ENCODE assay signal across 10 cellular contexts in the genomic region with DNA sequence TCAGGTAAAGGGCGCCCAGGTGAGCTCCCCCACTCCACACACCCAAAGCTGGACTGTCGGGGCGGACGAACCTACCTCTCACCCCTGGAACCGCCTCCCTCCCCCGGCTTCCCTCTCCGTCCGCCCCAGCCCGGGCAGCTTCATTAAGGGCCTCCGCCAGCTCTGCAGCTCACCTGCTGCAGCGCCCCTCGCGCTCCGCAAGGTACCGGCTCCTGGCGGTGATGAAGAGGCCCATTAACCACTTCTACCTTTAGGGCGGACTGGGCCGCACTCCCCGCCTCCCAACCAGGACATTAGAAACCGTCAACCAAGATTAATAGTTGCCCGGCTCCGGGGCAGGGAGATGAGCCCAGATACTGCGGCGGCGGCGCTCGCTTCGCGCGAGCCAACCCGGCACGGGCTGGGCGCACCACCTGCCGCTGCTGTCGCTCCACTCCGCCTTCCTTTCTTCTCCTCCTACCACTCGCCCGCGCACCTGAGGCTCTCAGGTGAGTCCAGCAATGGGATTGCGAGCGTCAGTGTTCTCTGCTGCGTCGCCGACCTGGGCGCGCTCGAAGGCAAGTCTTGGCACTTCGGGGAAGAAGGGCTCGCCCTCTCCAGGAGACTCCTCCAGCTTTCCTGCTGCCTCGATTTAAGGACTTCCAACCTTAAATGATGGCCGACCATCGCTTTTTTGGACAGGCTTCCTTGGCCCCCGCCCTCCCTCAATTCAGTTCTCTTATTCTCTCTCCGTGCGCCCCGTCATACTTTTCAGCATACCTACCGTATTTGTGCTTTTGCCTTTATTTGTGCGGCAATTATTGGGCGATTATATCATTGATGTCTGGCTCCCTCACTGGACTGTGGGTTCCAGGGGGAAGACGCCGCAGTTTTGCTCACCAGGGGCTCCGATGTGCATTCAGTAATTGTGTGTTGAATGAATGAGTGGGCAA. TPM values are rescaled to one million over a fixed set of nuclear protein-coding genes. Genes with fewer than 3 reads are reported as not detected.
A peak's percentile ranks its signal among the peaks of the same experiment; 100 is the strongest.
DNase-seq lines count a peak whose midpoint lies in the region; ATAC-seq and TF ChIP-seq lines count a peak whose summit lies in the region.
"Had no signal": no experiment of that assay in that cellular context is flagged by ENCODE, and none has a peak within 500 bp of the region (broad histone marks: within the 10 kb centered on the region; RNA-seq: fewer than 3 reads in every experiment).

No MANE protein-coding gene starts in this region.

- H2BK15ac ChIP-seq in mesendoderm (replicated peaks; ENCODE audit: low read depth) = no peak overlapping the region

- H3K36me3 ChIP-seq in breast epithelium (no peaks in the 10 kb centered on the region), mesendoderm (ENCODE audit: control insufficient read depth, insufficient read depth, low read length) (no peaks in the 10 kb centered on the region)

- no peak overlapping the region for H2BK5ac ChIP-seq in mesendoderm (ENCODE audit: low read length)

- WGBS in mesendoderm (ENCODE audit: extremely low coverage, insufficient coverage, low lambda C conversion rate) = no CpG with 5 or more reads among the region's 62 CpGs

- ATAC-seq in HG03432 (IDR thresholded peaks at IDR 0.05; ENCODE audit: unreplicated experiment) = no peak

- intact Hi-C loops in breast epithelium (cut with DNase I; ENCODE audit: low total_unique reads) = no loop called here

- H3K4me2 ChIP-seq in mesendoderm (ENCODE audit: low read length) = no peak overlapping the region

- H3K4me3 ChIP-seq in breast epithelium (peak overlapping the region in 2 of 3 donors; percentile 32 to 48), mesendoderm (ENCODE audit: low read length) (no peak overlapping the region)
- H3K4me3 ChIP-seq: skin epidermis had no signal

- no peak overlapping the region for H3K4ac ChIP-seq in mesendoderm (ENCODE audit: low read depth, low read length)

- H3K56ac ChIP-seq in mesendoderm (ENCODE audit: low read length) = no peak overlapping the region

- H2BK120ac ChIP-seq in mesendoderm (ENCODE audit: low read depth, low read length) = no peak overlapping the region

- no peaks in the 10 kb centered on the region for H3K79me1 ChIP-seq in mesendoderm (ENCODE audit: low read length)

- H3K9ac ChIP-seq in mesendoderm (ENCODE audit: low read length) = no peak overlapping the region

- H3K79me2 ChIP-seq in mesendoderm (ENCODE audit: control insufficient read depth, insufficient read depth, low read length) = no peaks in the 10 kb centered on the region

- H3K18ac ChIP-seq in mesendoderm (ENCODE audit: low read length) = no peak overlapping the region

- no peak overlapping the region for H4K5ac ChIP-seq in mesendoderm (ENCODE audit: low read length)

- no peak overlapping the region for H3K27ac ChIP-seq in breast epithelium
- no peak overlapping the region for H3K27ac ChIP-seq in mesendoderm (ENCODE audit: low read depth, low read length)
- H3K27ac ChIP-seq: skin epidermis had no signal

- H3K23ac ChIP-seq in mesendoderm (ENCODE audit: low read length) = no peak overlapping the region

- peak; percentile 86 for DNase-seq in DMS153 (lab: John Stamatoyannopoulos, UW)
- peak; percentile 49 for DNase-seq in NCI-H187 treated with DMSO at 0.1 percent for 48 hours (lab: John Stamatoyannopoulos, UW)
- no peak for DNase-seq in breast epithelium (ENCODE audit: low spot score in 2 of 2)
- DNase-seq in mesendoderm = peak; percentile 71
- no peak for DNase-seq in epidermal melanocyte (ENCODE audit: insufficient read length, low spot score)
- no peak for DNase-seq in NCI-H1694 (lab: John Stamatoyannopoulos, UW)
- no peak for DNase-seq in hypothalamus (lab: John Stamatoyannopoulos, UW)
- DNase-seq: NCI-H1694 treated with DMSO at 0.1 percent for 48 hours had no signal

- no peak overlapping the region for H2AK5ac ChIP-seq in mesendoderm (ENCODE audit: low read length)

- peaks cover 0 to 32% of the 10 kb centered on the region in 2 donors for H3K27me3 ChIP-seq in breast epithelium
- H3K27me3 ChIP-seq in mesendoderm (ENCODE audit: insufficient read depth, low read length, poor library complexity) = peaks cover 45% of the 10 kb centered on the region

- H4K8ac ChIP-seq in mesendoderm (ENCODE audit: low read depth, low read length) = no peak overlapping the region

- TF ChIP-seq POLR2A in breast epithelium (IDR thresholded peaks at IDR 0.05) = no peak

- TF ChIP-seq CTCF in breast epithelium (IDR thresholded peaks at IDR 0.05) = no peak

- H3K4me1 ChIP-seq in breast epithelium (peaks cover 0 to 15% of the 10 kb centered on the region in 2 donors), mesendoderm (ENCODE audit: control insufficient read depth, low read depth, low read length) (peaks cover 6% of the 10 kb centered on the region)

- H3K9me3 ChIP-seq in breast epithelium = no peaks in the 10 kb centered on the region

RNA-seq across cellular contexts. Expression of a gene that starts 13.6 kb away (rescaled TPM):
- 1 to 10 TPM; 2.8 to 4.9 (median 4.5) TPM for total RNA-seq in breast epithelium
- 0.22 TPM for polyA plus RNA-seq in mesendoderm (2013, experiment 1 of 2)
- 0.21 TPM for polyA plus RNA-seq in mesendoderm (2013, experiment 2 of 2)

RNA-seq across cellular contexts. Expression of a gene that starts 17.2 kb away (rescaled TPM):
- total RNA-seq in breast epithelium = 10 to 100 TPM; 63.7 to 90.4 (median 75.7) TPM
- 1.3 TPM for polyA plus RNA-seq in mesendoderm (2013, experiment 1 of 2)
- polyA plus RNA-seq in mesendoderm (2013, experiment 2 of 2) = 1.3 TPM

RNA-seq across cellular contexts. Expression of a gene that starts 17.3 kb away (rescaled TPM):
- total RNA-seq in breast epithelium = 1 to 10 TPM in 1 of 3 donors, under 1 TPM in 2; 0.48 to 2.3 (median 0.66) TPM
- 0.39 TPM for polyA plus RNA-seq in mesendoderm (2013, experiment 1 of 2)
- polyA plus RNA-seq in mesendoderm (2013, experiment 2 of 2) = 0.39 TPM

RNA-seq across cellular contexts. Expression of a gene that starts 48.6 kb away (rescaled TPM):
- total RNA-seq in breast epithelium = 10 to 100 TPM; 44.0 to 67.5 (median 61.3) TPM
- 41.5 TPM for polyA plus RNA-seq in mesendoderm (2013, experiment 1 of 2)
- polyA plus RNA-seq in mesendoderm (2013, experiment 2 of 2) = 42.1 TPM

Comparison
In these comparisons a context has a peak if more than half of its experiments do, and no peak if none do; other contexts are left out.
1. DNase-seq: peak in DMS153 (single experiment), NCI-H187 treated with DMSO at 0.1 percent for 48 hours (single experiment) and mesendoderm (single experiment); none in breast epithelium (0 of 2), epidermal melanocyte (single experiment), NCI-H1694 (single experiment) and hypothalamus (0 of 51).